Comparison of ENCODE assay signal across 21 cellular contexts in genomic region chr2:241445426-241445825, GRCh38.
DNase-seq lines count a peak whose midpoint lies in the region; ATAC-seq and TF ChIP-seq lines count a peak whose summit lies in the region.
"Had no signal": no experiment of that assay in that cellular context is flagged by ENCODE, and none has a peak within 500 bp of the region (broad histone marks: within the 10 kb centered on the region; RNA-seq: fewer than 3 reads in every experiment).

No MANE protein-coding gene starts in this region.

- no peaks in the 10 kb centered on the region for H3K9me3 Mint-ChIP-seq in activated CD8-positive, alpha-beta T cell treated with anti-CD3 and anti-CD28 coated beads, Interleukin-2, amount 10 ng/mL, durations not matched to agents 7 days and 5 days (ENCODE audit: insufficient read depth)
- H3K9me3 Mint-ChIP-seq in progenitor cell of endocrine pancreas (ENCODE audit: low read depth) = no peaks in the 10 kb centered on the region
- H3K9me3 Mint-ChIP-seq in endothelial cell (ENCODE audit: unreplicated experiment) = no peaks in the 10 kb centered on the region
- H3K9me3 Mint-ChIP-seq: activated naive CD4-positive, alpha-beta T cell treated with anti-CD3 and anti-CD28 coated beads, Interleukin-2, amount 50 U/mL, for 72 hours; H9 had no signal

- peak; percentile 62 for ATAC-seq in HG03354 (IDR thresholded peaks at IDR 0.05; ENCODE audit: poor library complexity, severe bottlenecking, unreplicated experiment)
- peak; percentile 26 for ATAC-seq in activated CD8-positive, alpha-beta T cell treated with anti-CD3 and anti-CD28 coated beads, Interleukin-2, amount 10 ng/mL, durations not matched to agents 7 days and 5 days
- no peak for ATAC-seq in GM19351 (IDR thresholded peaks at IDR 0.05; ENCODE audit: unreplicated experiment)
- no peak for ATAC-seq in GM19463 (IDR thresholded peaks at IDR 0.05; ENCODE audit: unreplicated experiment)
- ATAC-seq: left ventricle myocardium superior, right lobe of liver had no signal

- peaks cover 15% of the 10 kb centered on the region for H3K27me3 Mint-ChIP-seq in activated CD8-positive, alpha-beta T cell treated with anti-CD3 and anti-CD28 coated beads, Interleukin-2, amount 10 ng/mL, durations not matched to agents 7 days and 5 days (ENCODE audit: low read depth)
- H3K27me3 Mint-ChIP-seq in progenitor cell of endocrine pancreas (no peaks in the 10 kb centered on the region), endothelial cell (ENCODE audit: unreplicated experiment) (peaks cover 4% of the 10 kb centered on the region)

- no peak overlapping the region for H3K4me3 Mint-ChIP-seq in activated CD8-positive, alpha-beta T cell treated with anti-CD3 and anti-CD28 coated beads, Interleukin-2, amount 10 ng/mL, durations not matched to agents 7 days and 5 days
- H3K4me3 Mint-ChIP-seq in progenitor cell of endocrine pancreas (ENCODE audit: low read depth) (no peak overlapping the region), endothelial cell (ENCODE audit: unreplicated experiment) (no peak overlapping the region)
- H3K4me3 Mint-ChIP-seq: CD8-positive, alpha-beta memory T cell; H9 had no signal

- no peak overlapping the region for H3K27ac Mint-ChIP-seq in activated CD8-positive, alpha-beta T cell treated with anti-CD3 and anti-CD28 coated beads, Interleukin-2, amount 10 ng/mL, durations not matched to agents 7 days and 5 days
- H3K27ac Mint-ChIP-seq in progenitor cell of endocrine pancreas (no peak overlapping the region), endothelial cell (ENCODE audit: unreplicated experiment) (no peak overlapping the region)
- H3K27ac Mint-ChIP-seq: activated naive CD4-positive, alpha-beta T cell treated with anti-CD3 and anti-CD28 coated beads, Interleukin-2, amount 50 U/mL, for 72 hours; CD8-positive, alpha-beta memory T cell; H9 had no signal

- CTCF ChIA-PET in activated CD8-positive, alpha-beta T cell treated with anti-CD3 and anti-CD28 coated beads, Interleukin-2, amount 10 ng/mL, durations not matched to agents 7 days and 5 days (lab: Charles Lee) = no interaction called here

- peaks cover 23% of the 10 kb centered on the region for H3K36me3 Mint-ChIP-seq in activated CD8-positive, alpha-beta T cell treated with anti-CD3 and anti-CD28 coated beads, Interleukin-2, amount 10 ng/mL, durations not matched to agents 7 days and 5 days (ENCODE audit: low read depth)
- H3K36me3 Mint-ChIP-seq in progenitor cell of endocrine pancreas (ENCODE audit: insufficient read depth) (peaks cover 14% of the 10 kb centered on the region), endothelial cell (ENCODE audit: low read depth, unreplicated experiment) (peaks cover 6% of the 10 kb centered on the region)

- TF ChIP-seq CTCF in GM13976 (IDR thresholded peaks at IDR 0.05; ENCODE audit: borderline replicate concordance, control extremely low read depth, extremely low read depth, insufficient read depth, missing control alignments) = no peak
- TF ChIP-seq CTCF in progenitor cell of endocrine pancreas (IDR thresholded peaks at IDR 0.05; ENCODE audit: unreplicated experiment) = no peak
- TF ChIP-seq CTCF in endothelial cell (IDR thresholded peaks at IDR 0.05; ENCODE audit: unreplicated experiment) = no peak

- peaks cover 35% of the 10 kb centered on the region for H3K4me1 Mint-ChIP-seq in activated CD8-positive, alpha-beta T cell treated with anti-CD3 and anti-CD28 coated beads, Interleukin-2, amount 10 ng/mL, durations not matched to agents 7 days and 5 days (ENCODE audit: low read depth)
- no peaks in the 10 kb centered on the region for H3K4me1 Mint-ChIP-seq in progenitor cell of endocrine pancreas (ENCODE audit: low read depth)
- H3K4me1 Mint-ChIP-seq in endothelial cell (ENCODE audit: unreplicated experiment) = no peaks in the 10 kb centered on the region
- H3K4me1 Mint-ChIP-seq: H9 had no signal

- POLR2A ChIA-PET in activated CD8-positive, alpha-beta T cell treated with anti-CD3 and anti-CD28 coated beads, Interleukin-2, amount 10 ng/mL, durations not matched to agents 7 days and 5 days (lab: Charles Lee) = no interaction called here

- in situ Hi-C loops in Caki2 (cut with HindIII; ENCODE audit: low pct_unique_long_range_greater_than_20kb, low sequenced_read_pairs) (no loop called here), GM13976 (cut with MboI; ENCODE audit: low sequenced_read_pairs, unreplicated experiment) (no loop called here)

- DNase-seq in Caki2 (ENCODE audit: low read depth) (peak; percentile 28), GM13976 (ENCODE audit: low spot score) (peak; percentile 13), progenitor cell of endocrine pancreas (ENCODE audit: low spot score, unreplicated experiment) (no peak), endothelial cell (ENCODE audit: low spot score) (no peak)
- DNase-seq in activated CD8-positive, alpha-beta T cell treated with anti-CD3 and anti-CD28 coated beads, Interleukin-2, amount 10 ng/mL, durations not matched to agents 7 days and 5 days = peak; percentile 32
- DNase-seq: activated CD8-positive, alpha-beta memory T cell treated with anti-CD3 and anti-CD28 coated beads, Interleukin-2, amount 50 U/mL, for 4 hours; CD8-positive, alpha-beta memory T cell; DMS79 treated with DMSO at 0.1 percent for 48 hours; H9; Kasumi-1; left ventricle myocardium superior; NCI-H1436; NCI-H2227 treated with DMSO at 0.1 percent for 48 hours; occipital lobe; right lobe of liver; stimulated activated CD4-positive, alpha-beta T cell treated with anti-CD3 and anti-CD28 coated beads, Interleukin-1b, Interleukin-23, amount 100 ng/mL, for 48 hours; SW 1271 had no signal

Comparison
In these comparisons a context has a peak if more than half of its experiments do, and no peak if none do; other contexts are left out.
1. DNase-seq: peak in Caki2 (single experiment), GM13976 (single experiment) and activated CD8-positive, alpha-beta T cell treated with anti-CD3 and anti-CD28 coated beads, Interleukin-2, amount 10 ng/mL, durations not matched to agents 7 days and 5 days (single experiment); none in progenitor cell of endocrine pancreas (single experiment) and endothelial cell (single experiment).
2. ATAC-seq: peak in HG03354 (single experiment) and activated CD8-positive, alpha-beta T cell treated with anti-CD3 and anti-CD28 coated beads, Interleukin-2, amount 10 ng/mL, durations not matched to agents 7 days and 5 days (single experiment); none in GM19351 (single experiment) and GM19463 (single experiment).